27 cellular contexts compared by ENCODE assay signal in genomic region chr2:232911712-232912277, GRCh38. TPM values are rescaled to one million over a fixed set of nuclear protein-coding genes. Genes with fewer than 3 reads are reported as not detected.
"Had no signal": no experiment of that assay in that cellular context is flagged by ENCODE, and none has a peak within 500 bp of the region (broad histone marks: within the 10 kb centered on the region; RNA-seq: fewer than 3 reads in every experiment).

No MANE protein-coding gene starts in this region.

- DNase-seq: stimulated activated CD4-positive, alpha-beta T cell treated with anti-CD3 and anti-CD28 coated beads, Interleukin-2, amount 100 ng/mL, for 48 hours; stimulated activated CD4-positive, alpha-beta T cell treated with anti-CD3 and anti-CD28 coated beads, Interleukin-4, amount 100 ng/mL, for 1 hour; stimulated activated CD4-positive, alpha-beta T cell treated with anti-CD3 and anti-CD28 coated beads, Interleukin-4, amount 100 ng/mL, for 24 hours; stimulated activated CD4-positive, alpha-beta T cell treated with anti-CD3 and anti-CD28 coated beads, Interleukin-4, amount 100 ng/mL, for 4 hours; stimulated activated CD8-positive, alpha-beta memory T cell treated with anti-CD3 and anti-CD28 coated beads, Interleukin-4, amount 100 ng/mL, for 48 hours; stimulated activated naive B cell treated with anti-CD40 and anti-IgM and Interleukin-4, amounts not matched to agents 10 μg/mL and 1 μg/mL and 100 μg/mL, for 72 hours; stimulated activated naive CD4-positive, alpha-beta T cell; stimulated activated naive CD4-positive, alpha-beta T cell treated with Interleukin-2 at 50 U/mL for 16 hours; stimulated activated naive CD8-positive, alpha-beta T cell treated with anti-CD3 and anti-CD28 coated beads, Interleukin-15, amount 100 ng/mL, for 72 hours; stimulated activated naive CD8-positive, alpha-beta T cell treated with anti-CD3 and anti-CD28 coated beads, Interleukin-15, Interleukin-2, amounts not matched to agents 100 U/mL and 50 U/mL, for 24 hours; stomach; substantia nigra; testis; thyroid gland; tibial artery; transverse colon; trophoblast cell; upper lobe of left lung; upper lobe of right lung; uterus had no signal

- H3K36me3 ChIP-seq: stomach, suprapubic skin, thoracic aorta, thyroid gland, tibial artery, transverse colon, upper lobe of left lung, upper lobe of right lung, uterus, vagina had no signal

- ATAC-seq: stimulated activated effector memory CD8-positive, alpha-beta T cell treated with anti-CD3 and anti-CD28 coated beads, Interleukin-12 subunit alpha, Interleukin-12 subunit beta, amount 100 ng/mL, for 72 hours; stimulated activated memory B cell treated with anti-CD40 and anti-IgM and Interleukin-4, amounts not matched to agents 10 μg/mL and 1 μg/mL and 100 μg/mL, for 72 hours; stimulated activated naive B cell treated with anti-CD40 and anti-IgM and Interleukin-4, amounts not matched to agents 10 μg/mL and 1 μg/mL and 100 μg/mL, for 72 hours; stimulated activated naive CD8-positive, alpha-beta T cell treated with anti-CD3 and anti-CD28 coated beads, Interleukin-15, amount 100 ng/mL, for 72 hours; stimulated activated naive CD8-positive, alpha-beta T cell treated with anti-CD3 and anti-CD28 coated beads, Interleukin-15, Interleukin-2, amounts not matched to agents 100 U/mL and 50 U/mL, for 24 hours; upper lobe of right lung had no signal

- H3K9me3 ChIP-seq: suprapubic skin, testis, thyroid gland, uterus, vagina had no signal

- H3K4me1 ChIP-seq: stomach, suprapubic skin, thyroid gland, tibial artery, tibial nerve, transverse colon, upper lobe of left lung, upper lobe of right lung, uterus, vagina had no signal

- H3K27ac ChIP-seq: stomach, suprapubic skin, testis, thoracic aorta, thyroid gland, tibial artery, tibial nerve, transverse colon, upper lobe of left lung, upper lobe of right lung, uterus, vagina had no signal

- FAIRE-seq: urothelium cell line had no signal

- H3K4me3 ChIP-seq: stomach, suprapubic skin, testis, thoracic aorta, thyroid gland, tibial artery, tibial nerve, transverse colon, upper lobe of left lung, upper lobe of right lung, uterus, vagina had no signal

- H3K27me3 ChIP-seq: testis, thyroid gland, tibial nerve, upper lobe of left lung, uterus, vagina had no signal

RNA-seq across cellular contexts. Expression of gene SNORC, which starts 41.7 kb away (rescaled TPM):
- total RNA-seq: vagina had no signal
